ENCODE assay signal across 11 cellular contexts in genomic region chr3:162278834-162279233, GRCh38.
"Had no signal": no experiment of that assay in that cellular context is flagged by ENCODE, and none has a peak within 500 bp of the region (broad histone marks: within the 10 kb centered on the region; RNA-seq: fewer than 3 reads in every experiment).

No MANE protein-coding gene starts in this region.

- H3K36me3 ChIP-seq: HAP-1 had no signal

- FAIRE-seq: H1, H54 had no signal

- DNase-seq: GM23248, GOT3, H7, H9, HCEC 1CT, HFFc6 had no signal

- H3K4me2 ChIP-seq: GM23338 had no signal

- H3K27ac ChIP-seq: GM23248 had no signal

- H2AFZ ChIP-seq: GM23248, GM23338 had no signal

- H3K9ac ChIP-seq: GM23248 had no signal

- H3K9me3 ChIP-seq: HAP-1 had no signal

- H3K4me1 ChIP-seq: HAP-1 had no signal

- H3K4me3 ChIP-seq: GM23248, GM23338, HAP-1 had no signal

- ATAC-seq: GM23338, HCT116 had no signal
